Comparison of ENCODE assay signal across 3 cellular contexts in genomic region chr2:217349251-217349650, GRCh38.
"Had no signal": no experiment of that assay in that cellular context is flagged by ENCODE, and none has a peak within 500 bp of the region (broad histone marks: within the 10 kb centered on the region; RNA-seq: fewer than 3 reads in every experiment).

No MANE protein-coding gene starts in this region.

- H3K4me3 ChIP-seq: GM12878 had no signal

- DNase-seq: GDM1, GF-D8 had no signal
